1 cellular context compared by ENCODE assay signal in the genomic region with DNA sequence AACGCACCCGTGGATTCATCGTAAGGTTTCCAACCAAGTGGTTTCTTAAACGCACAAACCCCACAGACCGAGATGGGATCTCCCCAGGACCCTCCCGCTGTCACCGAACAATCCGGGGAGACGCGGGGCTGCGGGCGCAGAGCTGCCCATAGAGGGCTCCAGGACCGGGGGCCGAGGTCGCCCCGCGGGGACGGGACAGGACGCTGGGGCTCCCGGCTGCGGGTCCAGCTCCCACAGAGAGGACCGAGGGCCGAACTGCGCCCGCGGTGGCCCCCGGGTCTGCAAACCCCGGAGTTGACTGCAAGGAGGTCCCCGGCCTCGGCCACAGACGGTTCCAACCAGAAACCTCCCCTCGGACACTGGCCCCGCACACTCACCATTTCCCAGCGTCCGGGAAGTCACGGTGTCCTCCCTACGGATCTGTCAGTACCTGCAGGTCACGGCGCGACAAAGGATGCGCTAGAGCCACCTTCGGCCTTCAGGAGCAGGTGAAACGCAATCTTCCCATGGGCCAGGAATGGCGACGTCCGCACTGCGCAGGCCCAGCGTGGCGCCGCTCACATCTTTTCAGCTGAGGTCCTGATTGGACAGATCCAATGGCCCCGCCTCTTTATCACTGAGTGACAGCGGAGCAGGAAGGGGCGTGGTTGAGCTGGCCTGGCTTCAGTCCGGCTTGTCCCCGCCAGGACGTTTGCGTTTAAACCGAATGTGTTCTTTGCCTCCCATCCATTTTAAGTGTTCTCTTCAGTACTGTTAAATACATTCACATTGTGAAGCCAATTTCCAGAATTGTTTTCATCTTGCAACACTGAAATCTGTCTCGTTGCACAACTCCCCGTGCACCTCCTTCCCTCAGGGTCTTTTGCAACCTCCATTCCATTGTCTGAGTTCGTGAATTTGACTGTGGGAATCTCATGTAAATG.
TF ChIP-seq lines count a peak whose summit lies in the region.

A gene (minus strand): TSS at position 534 of the 923 bp plus-strand sequence. CDS start 154 bp downstream, at position 380.

TF ChIP-seq in K562, 482 proteins besides CTCF, POLR2A, EP300 and RAD21 (continued from another document and continues in another):
- TF ChIP-seq, protein P1, sequence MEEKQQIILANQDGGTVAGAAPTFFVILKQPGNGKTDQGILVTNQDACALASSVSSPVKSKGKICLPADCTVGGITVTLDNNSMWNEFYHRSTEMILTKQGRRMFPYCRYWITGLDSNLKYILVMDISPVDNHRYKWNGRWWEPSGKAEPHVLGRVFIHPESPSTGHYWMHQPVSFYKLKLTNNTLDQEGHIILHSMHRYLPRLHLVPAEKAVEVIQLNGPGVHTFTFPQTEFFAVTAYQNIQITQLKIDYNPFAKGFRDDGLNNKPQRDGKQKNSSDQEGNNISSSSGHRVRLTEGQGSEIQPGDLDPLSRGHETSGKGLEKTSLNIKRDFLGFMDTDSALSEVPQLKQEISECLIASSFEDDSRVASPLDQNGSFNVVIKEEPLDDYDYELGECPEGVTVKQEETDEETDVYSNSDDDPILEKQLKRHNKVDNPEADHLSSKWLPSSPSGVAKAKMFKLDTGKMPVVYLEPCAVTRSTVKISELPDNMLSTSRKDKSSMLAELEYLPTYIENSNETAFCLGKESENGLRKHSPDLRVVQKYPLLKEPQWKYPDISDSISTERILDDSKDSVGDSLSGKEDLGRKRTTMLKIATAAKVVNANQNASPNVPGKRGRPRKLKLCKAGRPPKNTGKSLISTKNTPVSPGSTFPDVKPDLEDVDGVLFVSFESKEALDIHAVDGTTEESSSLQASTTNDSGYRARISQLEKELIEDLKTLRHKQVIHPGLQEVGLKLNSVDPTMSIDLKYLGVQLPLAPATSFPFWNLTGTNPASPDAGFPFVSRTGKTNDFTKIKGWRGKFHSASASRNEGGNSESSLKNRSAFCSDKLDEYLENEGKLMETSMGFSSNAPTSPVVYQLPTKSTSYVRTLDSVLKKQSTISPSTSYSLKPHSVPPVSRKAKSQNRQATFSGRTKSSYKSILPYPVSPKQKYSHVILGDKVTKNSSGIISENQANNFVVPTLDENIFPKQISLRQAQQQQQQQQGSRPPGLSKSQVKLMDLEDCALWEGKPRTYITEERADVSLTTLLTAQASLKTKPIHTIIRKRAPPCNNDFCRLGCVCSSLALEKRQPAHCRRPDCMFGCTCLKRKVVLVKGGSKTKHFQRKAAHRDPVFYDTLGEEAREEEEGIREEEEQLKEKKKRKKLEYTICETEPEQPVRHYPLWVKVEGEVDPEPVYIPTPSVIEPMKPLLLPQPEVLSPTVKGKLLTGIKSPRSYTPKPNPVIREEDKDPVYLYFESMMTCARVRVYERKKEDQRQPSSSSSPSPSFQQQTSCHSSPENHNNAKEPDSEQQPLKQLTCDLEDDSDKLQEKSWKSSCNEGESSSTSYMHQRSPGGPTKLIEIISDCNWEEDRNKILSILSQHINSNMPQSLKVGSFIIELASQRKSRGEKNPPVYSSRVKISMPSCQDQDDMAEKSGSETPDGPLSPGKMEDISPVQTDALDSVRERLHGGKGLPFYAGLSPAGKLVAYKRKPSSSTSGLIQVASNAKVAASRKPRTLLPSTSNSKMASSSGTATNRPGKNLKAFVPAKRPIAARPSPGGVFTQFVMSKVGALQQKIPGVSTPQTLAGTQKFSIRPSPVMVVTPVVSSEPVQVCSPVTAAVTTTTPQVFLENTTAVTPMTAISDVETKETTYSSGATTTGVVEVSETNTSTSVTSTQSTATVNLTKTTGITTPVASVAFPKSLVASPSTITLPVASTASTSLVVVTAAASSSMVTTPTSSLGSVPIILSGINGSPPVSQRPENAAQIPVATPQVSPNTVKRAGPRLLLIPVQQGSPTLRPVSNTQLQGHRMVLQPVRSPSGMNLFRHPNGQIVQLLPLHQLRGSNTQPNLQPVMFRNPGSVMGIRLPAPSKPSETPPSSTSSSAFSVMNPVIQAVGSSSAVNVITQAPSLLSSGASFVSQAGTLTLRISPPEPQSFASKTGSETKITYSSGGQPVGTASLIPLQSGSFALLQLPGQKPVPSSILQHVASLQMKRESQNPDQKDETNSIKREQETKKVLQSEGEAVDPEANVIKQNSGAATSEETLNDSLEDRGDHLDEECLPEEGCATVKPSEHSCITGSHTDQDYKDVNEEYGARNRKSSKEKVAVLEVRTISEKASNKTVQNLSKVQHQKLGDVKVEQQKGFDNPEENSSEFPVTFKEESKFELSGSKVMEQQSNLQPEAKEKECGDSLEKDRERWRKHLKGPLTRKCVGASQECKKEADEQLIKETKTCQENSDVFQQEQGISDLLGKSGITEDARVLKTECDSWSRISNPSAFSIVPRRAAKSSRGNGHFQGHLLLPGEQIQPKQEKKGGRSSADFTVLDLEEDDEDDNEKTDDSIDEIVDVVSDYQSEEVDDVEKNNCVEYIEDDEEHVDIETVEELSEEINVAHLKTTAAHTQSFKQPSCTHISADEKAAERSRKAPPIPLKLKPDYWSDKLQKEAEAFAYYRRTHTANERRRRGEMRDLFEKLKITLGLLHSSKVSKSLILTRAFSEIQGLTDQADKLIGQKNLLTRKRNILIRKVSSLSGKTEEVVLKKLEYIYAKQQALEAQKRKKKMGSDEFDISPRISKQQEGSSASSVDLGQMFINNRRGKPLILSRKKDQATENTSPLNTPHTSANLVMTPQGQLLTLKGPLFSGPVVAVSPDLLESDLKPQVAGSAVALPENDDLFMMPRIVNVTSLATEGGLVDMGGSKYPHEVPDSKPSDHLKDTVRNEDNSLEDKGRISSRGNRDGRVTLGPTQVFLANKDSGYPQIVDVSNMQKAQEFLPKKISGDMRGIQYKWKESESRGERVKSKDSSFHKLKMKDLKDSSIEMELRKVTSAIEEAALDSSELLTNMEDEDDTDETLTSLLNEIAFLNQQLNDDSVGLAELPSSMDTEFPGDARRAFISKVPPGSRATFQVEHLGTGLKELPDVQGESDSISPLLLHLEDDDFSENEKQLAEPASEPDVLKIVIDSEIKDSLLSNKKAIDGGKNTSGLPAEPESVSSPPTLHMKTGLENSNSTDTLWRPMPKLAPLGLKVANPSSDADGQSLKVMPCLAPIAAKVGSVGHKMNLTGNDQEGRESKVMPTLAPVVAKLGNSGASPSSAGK (IDR thresholded peaks at IDR 0.05), result peak; percentile 83
- no peak for TF ChIP-seq KLF1 (tag; IDR thresholded peaks at IDR 0.05)
- TF ChIP-seq, protein P2, sequence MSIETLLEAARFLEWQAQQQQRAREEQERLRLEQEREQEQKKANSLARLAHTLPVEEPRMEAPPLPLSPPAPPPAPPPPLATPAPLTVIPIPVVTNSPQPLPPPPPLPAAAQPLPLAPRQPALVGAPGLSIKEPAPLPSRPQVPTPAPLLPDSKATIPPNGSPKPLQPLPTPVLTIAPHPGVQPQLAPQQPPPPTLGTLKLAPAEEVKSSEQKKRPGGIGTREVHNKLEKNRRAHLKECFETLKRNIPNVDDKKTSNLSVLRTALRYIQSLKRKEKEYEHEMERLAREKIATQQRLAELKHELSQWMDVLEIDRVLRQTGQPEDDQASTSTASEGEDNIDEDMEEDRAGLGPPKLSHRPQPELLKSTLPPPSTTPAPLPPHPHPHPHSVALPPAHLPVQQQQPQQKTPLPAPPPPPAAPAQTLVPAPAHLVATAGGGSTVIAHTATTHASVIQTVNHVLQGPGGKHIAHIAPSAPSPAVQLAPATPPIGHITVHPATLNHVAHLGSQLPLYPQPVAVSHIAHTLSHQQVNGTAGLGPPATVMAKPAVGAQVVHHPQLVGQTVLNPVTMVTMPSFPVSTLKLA (conservative IDR thresholded peaks at IDR 0.05), result peak in 1 of 2 experiments; percentile 48; a peak in 1 of 4 replicates
- peak; percentile 44 for TF ChIP-seq GABPB1 (CRISPR knock-in tag; IDR thresholded peaks at IDR 0.05)
- TF ChIP-seq, protein P3, sequence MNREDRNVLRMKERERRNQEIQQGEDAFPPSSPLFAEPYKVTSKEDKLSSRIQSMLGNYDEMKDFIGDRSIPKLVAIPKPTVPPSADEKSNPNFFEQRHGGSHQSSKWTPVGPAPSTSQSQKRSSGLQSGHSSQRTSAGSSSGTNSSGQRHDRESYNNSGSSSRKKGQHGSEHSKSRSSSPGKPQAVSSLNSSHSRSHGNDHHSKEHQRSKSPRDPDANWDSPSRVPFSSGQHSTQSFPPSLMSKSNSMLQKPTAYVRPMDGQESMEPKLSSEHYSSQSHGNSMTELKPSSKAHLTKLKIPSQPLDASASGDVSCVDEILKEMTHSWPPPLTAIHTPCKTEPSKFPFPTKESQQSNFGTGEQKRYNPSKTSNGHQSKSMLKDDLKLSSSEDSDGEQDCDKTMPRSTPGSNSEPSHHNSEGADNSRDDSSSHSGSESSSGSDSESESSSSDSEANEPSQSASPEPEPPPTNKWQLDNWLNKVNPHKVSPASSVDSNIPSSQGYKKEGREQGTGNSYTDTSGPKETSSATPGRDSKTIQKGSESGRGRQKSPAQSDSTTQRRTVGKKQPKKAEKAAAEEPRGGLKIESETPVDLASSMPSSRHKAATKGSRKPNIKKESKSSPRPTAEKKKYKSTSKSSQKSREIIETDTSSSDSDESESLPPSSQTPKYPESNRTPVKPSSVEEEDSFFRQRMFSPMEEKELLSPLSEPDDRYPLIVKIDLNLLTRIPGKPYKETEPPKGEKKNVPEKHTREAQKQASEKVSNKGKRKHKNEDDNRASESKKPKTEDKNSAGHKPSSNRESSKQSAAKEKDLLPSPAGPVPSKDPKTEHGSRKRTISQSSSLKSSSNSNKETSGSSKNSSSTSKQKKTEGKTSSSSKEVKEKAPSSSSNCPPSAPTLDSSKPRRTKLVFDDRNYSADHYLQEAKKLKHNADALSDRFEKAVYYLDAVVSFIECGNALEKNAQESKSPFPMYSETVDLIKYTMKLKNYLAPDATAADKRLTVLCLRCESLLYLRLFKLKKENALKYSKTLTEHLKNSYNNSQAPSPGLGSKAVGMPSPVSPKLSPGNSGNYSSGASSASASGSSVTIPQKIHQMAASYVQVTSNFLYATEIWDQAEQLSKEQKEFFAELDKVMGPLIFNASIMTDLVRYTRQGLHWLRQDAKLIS (CRISPR knock-in tag; IDR thresholded peaks at IDR 0.05), result no peak
- peak; percentile 45; the same call in 1 of the 2 replicates for TF ChIP-seq EHMT2 (IDR thresholded peaks at IDR 0.05)
- TF ChIP-seq, protein P4, sequence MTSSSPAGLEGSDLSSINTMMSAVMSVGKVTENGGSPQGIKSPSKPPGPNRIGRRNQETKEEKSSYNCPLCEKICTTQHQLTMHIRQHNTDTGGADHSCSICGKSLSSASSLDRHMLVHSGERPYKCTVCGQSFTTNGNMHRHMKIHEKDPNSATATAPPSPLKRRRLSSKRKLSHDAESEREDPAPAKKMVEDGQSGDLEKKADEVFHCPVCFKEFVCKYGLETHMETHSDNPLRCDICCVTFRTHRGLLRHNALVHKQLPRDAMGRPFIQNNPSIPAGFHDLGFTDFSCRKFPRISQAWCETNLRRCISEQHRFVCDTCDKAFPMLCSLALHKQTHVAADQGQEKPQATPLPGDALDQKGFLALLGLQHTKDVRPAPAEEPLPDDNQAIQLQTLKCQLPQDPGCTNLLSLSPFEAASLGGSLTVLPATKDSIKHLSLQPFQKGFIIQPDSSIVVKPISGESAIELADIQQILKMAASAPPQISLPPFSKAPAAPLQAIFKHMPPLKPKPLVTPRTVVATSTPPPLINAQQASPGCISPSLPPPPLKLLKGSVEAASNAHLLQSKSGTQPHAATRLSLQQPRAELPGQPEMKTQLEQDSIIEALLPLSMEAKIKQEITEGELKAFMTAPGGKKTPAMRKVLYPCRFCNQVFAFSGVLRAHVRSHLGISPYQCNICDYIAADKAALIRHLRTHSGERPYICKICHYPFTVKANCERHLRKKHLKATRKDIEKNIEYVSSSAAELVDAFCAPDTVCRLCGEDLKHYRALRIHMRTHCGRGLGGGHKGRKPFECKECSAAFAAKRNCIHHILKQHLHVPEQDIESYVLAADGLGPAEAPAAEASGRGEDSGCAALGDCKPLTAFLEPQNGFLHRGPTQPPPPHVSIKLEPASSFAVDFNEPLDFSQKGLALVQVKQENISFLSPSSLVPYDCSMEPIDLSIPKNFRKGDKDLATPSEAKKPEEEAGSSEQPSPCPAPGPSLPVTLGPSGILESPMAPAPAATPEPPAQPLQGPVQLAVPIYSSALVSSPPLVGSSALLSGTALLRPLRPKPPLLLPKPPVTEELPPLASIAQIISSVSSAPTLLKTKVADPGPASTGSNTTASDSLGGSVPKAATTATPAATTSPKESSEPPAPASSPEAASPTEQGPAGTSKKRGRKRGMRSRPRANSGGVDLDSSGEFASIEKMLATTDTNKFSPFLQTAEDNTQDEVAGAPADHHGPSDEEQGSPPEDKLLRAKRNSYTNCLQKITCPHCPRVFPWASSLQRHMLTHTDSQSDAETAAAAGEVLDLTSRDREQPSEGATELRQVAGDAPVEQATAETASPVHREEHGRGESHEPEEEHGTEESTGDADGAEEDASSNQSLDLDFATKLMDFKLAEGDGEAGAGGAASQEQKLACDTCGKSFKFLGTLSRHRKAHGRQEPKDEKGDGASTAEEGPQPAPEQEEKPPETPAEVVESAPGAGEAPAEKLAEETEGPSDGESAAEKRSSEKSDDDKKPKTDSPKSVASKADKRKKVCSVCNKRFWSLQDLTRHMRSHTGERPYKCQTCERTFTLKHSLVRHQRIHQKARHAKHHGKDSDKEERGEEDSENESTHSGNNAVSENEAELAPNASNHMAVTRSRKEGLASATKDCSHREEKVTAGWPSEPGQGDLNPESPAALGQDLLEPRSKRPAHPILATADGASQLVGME (CRISPR knock-in tag; IDR thresholded peaks at IDR 0.05), result 0 out of 2 replicates have a peak, but pooled peaks have one; percentile 66
- peak; percentile 90 for TF ChIP-seq MEIS2 (IDR thresholded peaks at IDR 0.05; ENCODE audit: partially characterized antibody)
- peak; percentile 89 for TF ChIP-seq L3MBTL2 (IDR thresholded peaks at IDR 0.05)
- TF ChIP-seq ZNF324 (CRISPR knock-in tag; IDR thresholded peaks at IDR 0.05), result no peak
- TF ChIP-seq ETV6 (IDR thresholded peaks at IDR 0.05; ENCODE audit: borderline replicate concordance in 1 of 2, low read depth in 2 of 2, low read length in 1 of 2), result no peak
- TF ChIP-seq ETV6 (CRISPR knock-in tag; IDR thresholded peaks at IDR 0.05; ENCODE audit: borderline replicate concordance), result 0 out of 2 replicates have a peak, but pooled peaks have one; percentile 42
- TF ChIP-seq, protein P5, sequence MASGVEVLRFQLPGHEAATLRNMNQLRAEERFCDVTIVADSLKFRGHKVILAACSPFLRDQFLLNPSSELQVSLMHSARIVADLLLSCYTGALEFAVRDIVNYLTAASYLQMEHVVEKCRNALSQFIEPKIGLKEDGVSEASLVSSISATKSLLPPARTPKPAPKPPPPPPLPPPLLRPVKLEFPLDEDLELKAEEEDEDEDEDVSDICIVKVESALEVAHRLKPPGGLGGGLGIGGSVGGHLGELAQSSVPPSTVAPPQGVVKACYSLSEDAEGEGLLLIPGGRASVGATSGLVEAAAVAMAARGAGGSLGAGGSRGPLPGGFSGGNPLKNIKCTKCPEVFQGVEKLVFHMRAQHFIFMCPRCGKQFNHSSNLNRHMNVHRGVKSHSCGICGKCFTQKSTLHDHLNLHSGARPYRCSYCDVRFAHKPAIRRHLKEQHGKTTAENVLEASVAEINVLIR (CRISPR knock-in tag; IDR thresholded peaks at IDR 0.05), result no peak
- 0 out of 2 replicates have a peak, but pooled peaks have one; percentile 9 for TF ChIP-seq ESRRA (IDR thresholded peaks at IDR 0.05; ENCODE audit: borderline replicate concordance, low read depth)
- no peak for TF ChIP-seq ZNF75A (CRISPR knock-in tag; IDR thresholded peaks at IDR 0.05)
- TF ChIP-seq PHF20 (IDR thresholded peaks at IDR 0.05; ENCODE audit: partially characterized antibody), result peak; percentile 85
- no peak for TF ChIP-seq ZNF586 (CRISPR knock-in tag; conservative IDR thresholded peaks at IDR 0.05)
- TF ChIP-seq FOXM1 (IDR thresholded peaks at IDR 0.05; ENCODE audit: low read depth), result no peak
- no peak for TF ChIP-seq FOXM1 (CRISPR knock-in tag; IDR thresholded peaks at IDR 0.05; ENCODE audit: low read depth)
- no peak for TF ChIP-seq ZNF174 (CRISPR knock-in tag; IDR thresholded peaks at IDR 0.05)
- TF ChIP-seq PRPF4 (IDR thresholded peaks at IDR 0.05; ENCODE audit: insufficient read depth, low read depth, low read length, poor library complexity, severe bottlenecking), result no peak
- TF ChIP-seq NFYB (IDR thresholded peaks at IDR 0.05; ENCODE audit: extremely low read depth, insufficient read length), result peak; percentile 61
- TF ChIP-seq ETV5 (CRISPR knock-in tag; IDR thresholded peaks at IDR 0.05; ENCODE audit: low read depth), result no peak
- TF ChIP-seq GATAD2A (IDR thresholded peaks at IDR 0.05), result no peak
- peak; percentile 57; the same call in 1 of the 2 replicates for TF ChIP-seq ATF7 (IDR thresholded peaks at IDR 0.05)
- TF ChIP-seq FOS (IDR thresholded peaks at IDR 0.05; ENCODE audit: extremely low read depth, insufficient read length), result peak; percentile 25
